ENCODE assay signal across 8 cellular contexts in the genomic region with DNA sequence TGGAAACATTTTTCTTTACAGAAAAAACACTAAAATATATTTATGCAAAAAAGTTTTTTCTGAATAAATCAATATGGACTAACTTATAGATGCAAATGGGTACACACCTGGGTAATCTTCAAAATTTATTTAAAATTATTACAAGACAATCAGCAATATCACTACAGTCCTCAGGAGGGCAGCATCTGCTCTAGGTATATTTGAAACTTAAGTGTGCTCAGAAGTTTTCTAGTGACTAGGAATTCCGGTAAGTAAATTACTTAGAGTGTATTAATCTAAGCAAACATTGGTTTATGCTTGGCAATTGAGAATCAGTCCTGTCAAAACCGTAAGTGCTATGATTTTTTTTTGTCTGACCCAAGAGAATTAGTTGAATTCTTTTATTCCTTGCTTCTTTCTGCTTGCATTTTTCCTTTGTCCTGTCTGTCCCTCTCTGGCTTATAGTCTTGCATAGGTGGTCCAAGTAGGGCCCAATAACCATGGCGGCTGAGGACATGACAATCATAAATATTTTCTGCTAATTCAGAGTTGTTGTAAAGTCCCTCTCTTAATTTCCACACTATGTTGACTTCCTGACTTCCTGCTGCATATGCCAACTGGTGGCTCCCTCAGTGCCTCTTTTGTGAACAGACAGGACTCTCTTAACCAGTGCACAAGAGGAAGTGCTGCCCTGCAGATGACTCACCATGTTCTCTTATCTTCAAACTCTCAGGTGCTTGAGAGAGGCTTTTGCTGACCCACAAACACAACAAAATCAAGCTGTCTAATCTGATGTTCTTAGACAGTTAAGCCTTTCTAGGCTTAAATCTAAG.
A peak's percentile ranks its signal among the peaks of the same experiment; 100 is the strongest.
DNase-seq lines count a peak whose midpoint lies in the region; ATAC-seq and TF ChIP-seq lines count a peak whose summit lies in the region.

No MANE protein-coding gene starts in this region.

- no peaks in the 10 kb centered on the region for H3K9me3 ChIP-seq in mammary epithelial cell (replicated peaks; ENCODE audit: insufficient read depth, low read length)

- no peak overlapping the region for H3K4me3 ChIP-seq in mammary epithelial cell (replicated peaks in 1 of 3; ENCODE audit: insufficient read depth in 1 of 3, low read depth in 2 of 3, low read length in 3 of 3)

- no TSS peak for BruUV-seq in mammary epithelial cell (replicated peaks; lab: Mats Ljungman, UMichigan)

- H3K9ac ChIP-seq in mammary epithelial cell (ENCODE audit: insufficient read depth, low read length), result no peak overlapping the region

- peak; percentile 55 to 64 for TF ChIP-seq CTCF in mammary epithelial cell (conservative IDR thresholded peaks at IDR 0.05 in 1 of 2, IDR thresholded peaks at IDR 0.05 in 1 of 2; ENCODE audit: extremely low read depth in 1 of 2, insufficient read depth in 1 of 2, low read depth in 1 of 2, low read length in 2 of 2)

- no peak overlapping the region for H3K4me2 ChIP-seq in mammary epithelial cell (ENCODE audit: insufficient read depth, low read depth, low read length)

- no peaks in the 10 kb centered on the region for H3K79me2 ChIP-seq in mammary epithelial cell (ENCODE audit: insufficient read depth, low read length)

- peak; percentile 5 to 12 for DNase-seq in stimulated activated CD4-positive, alpha-beta T cell treated with anti-CD3 and anti-CD28 coated beads, Interleukin-2, amount 100 ng/mL, for 48 hours
- no peak for DNase-seq in stimulated activated CD4-positive, alpha-beta T cell treated with anti-CD3 and anti-CD28 coated beads, Interleukin-1b, Interleukin-23, amount 100 ng/mL, for 48 hours
- DNase-seq in OCI-M1 (lab: John Stamatoyannopoulos, UW) (peak; percentile 94), mammary epithelial cell (peak; percentile 22), kidney glomerular epithelial cell (lab: John Stamatoyannopoulos, UW) (peak; percentile 55), superior temporal gyrus (ENCODE audit: extremely low spot score) (peak; percentile 84)

- H3K36me3 ChIP-seq in mammary epithelial cell (ENCODE audit: insufficient read depth, low read length), result no peaks in the 10 kb centered on the region

- ATAC-seq in GM21786 (IDR thresholded peaks at IDR 0.05; ENCODE audit: unreplicated experiment), result peak; percentile 93

- dilution Hi-C loops in mammary epithelial cell (cut with HindIII; ENCODE audit: low sequenced_read_pairs), result no loop called here

- intact Hi-C loops in mammary epithelial cell (cut with micrococcal nuclease), result loop anchor here (1.0 to 5.0 kb wide), 3 partner anchors 342 to 1198 kb away; no protein-coding TSS in a partner anchor

- no peaks in the 10 kb centered on the region for H3K27me3 ChIP-seq in mammary epithelial cell (ENCODE audit: insufficient read depth, low read length)

- 24% methylated on average over 3 of the region's 3 CpGs for WGBS in mammary epithelial cell (ENCODE audit: low coverage, missing lambda C conversion rate)

- in situ Hi-C loops in mammary epithelial cell (cut with MboI; ENCODE audit: low sequenced_read_pairs in 2 of 2), result loop anchor here in 1 of 2 donors (5.0 kb wide), 1 partner anchor 343 kb away; no protein-coding TSS in a partner anchor

- no peak for TF ChIP-seq EP300 in Ishikawa (IDR thresholded peaks at IDR 0.05; ENCODE audit: borderline replicate concordance)

- CTCF ChIA-PET in mammary epithelial cell (lab: Charles Lee; ENCODE audit: low non-redundant PET), result no interaction called here

- TF ChIP-seq RAD21 in Ishikawa (IDR thresholded peaks at IDR 0.05; ENCODE audit: low read depth), result peak; percentile 65

- H3K27ac ChIP-seq in mammary epithelial cell (ENCODE audit: insufficient read depth, low read depth, low read length), result no peak overlapping the region

- no peaks in the 10 kb centered on the region for H3K4me1 ChIP-seq in mammary epithelial cell (ENCODE audit: insufficient read depth, low read length)

- H2AFZ ChIP-seq in mammary epithelial cell (ENCODE audit: low read depth, low read length), result no peak overlapping the region

- no peaks in the 10 kb centered on the region for H4K20me1 ChIP-seq in mammary epithelial cell (ENCODE audit: insufficient read depth, low read length)

TF ChIP-seq in Ishikawa, 13 proteins besides CTCF, POLR2A, EP300 and RAD21:
- TF ChIP-seq NFIC (IDR thresholded peaks at IDR 0.05) (no peak), FOXM1 (IDR thresholded peaks at IDR 0.05; ENCODE audit: borderline replicate concordance, low read depth) (no peak), MAX (IDR thresholded peaks at IDR 0.05) (no peak), ZBTB7A (IDR thresholded peaks at IDR 0.05; ENCODE audit: low read depth) (no peak), TEAD4 (IDR thresholded peaks at IDR 0.05) (no peak), USF1 (IDR thresholded peaks at IDR 0.05) (no peak), TAF1 (IDR thresholded peaks at IDR 0.05; ENCODE audit: low read depth) (no peak), CEBPB (IDR thresholded peaks at IDR 0.05) (no peak), EGR1 (IDR thresholded peaks at IDR 0.05) (no peak), YY1 (IDR thresholded peaks at IDR 0.05; ENCODE audit: low read depth) (no peak), CREB1 (IDR thresholded peaks at IDR 0.05; ENCODE audit: low read depth) (no peak), TCF12 (IDR thresholded peaks at IDR 0.05; ENCODE audit: low read depth) (no peak)
- TF ChIP-seq, protein P1, sequence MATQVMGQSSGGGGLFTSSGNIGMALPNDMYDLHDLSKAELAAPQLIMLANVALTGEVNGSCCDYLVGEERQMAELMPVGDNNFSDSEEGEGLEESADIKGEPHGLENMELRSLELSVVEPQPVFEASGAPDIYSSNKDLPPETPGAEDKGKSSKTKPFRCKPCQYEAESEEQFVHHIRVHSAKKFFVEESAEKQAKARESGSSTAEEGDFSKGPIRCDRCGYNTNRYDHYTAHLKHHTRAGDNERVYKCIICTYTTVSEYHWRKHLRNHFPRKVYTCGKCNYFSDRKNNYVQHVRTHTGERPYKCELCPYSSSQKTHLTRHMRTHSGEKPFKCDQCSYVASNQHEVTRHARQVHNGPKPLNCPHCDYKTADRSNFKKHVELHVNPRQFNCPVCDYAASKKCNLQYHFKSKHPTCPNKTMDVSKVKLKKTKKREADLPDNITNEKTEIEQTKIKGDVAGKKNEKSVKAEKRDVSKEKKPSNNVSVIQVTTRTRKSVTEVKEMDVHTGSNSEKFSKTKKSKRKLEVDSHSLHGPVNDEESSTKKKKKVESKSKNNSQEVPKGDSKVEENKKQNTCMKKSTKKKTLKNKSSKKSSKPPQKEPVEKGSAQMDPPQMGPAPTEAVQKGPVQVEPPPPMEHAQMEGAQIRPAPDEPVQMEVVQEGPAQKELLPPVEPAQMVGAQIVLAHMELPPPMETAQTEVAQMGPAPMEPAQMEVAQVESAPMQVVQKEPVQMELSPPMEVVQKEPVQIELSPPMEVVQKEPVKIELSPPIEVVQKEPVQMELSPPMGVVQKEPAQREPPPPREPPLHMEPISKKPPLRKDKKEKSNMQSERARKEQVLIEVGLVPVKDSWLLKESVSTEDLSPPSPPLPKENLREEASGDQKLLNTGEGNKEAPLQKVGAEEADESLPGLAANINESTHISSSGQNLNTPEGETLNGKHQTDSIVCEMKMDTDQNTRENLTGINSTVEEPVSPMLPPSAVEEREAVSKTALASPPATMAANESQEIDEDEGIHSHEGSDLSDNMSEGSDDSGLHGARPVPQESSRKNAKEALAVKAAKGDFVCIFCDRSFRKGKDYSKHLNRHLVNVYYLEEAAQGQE (IDR thresholded peaks at IDR 0.05; ENCODE audit: low read depth), result no peak
